ENCODE assay signal across 1 cellular context in genomic region chr13:33744589-33745369, GRCh38.
TF ChIP-seq lines count a peak whose summit lies in the region.

No MANE protein-coding gene starts in this region.

TF ChIP-seq in IMR-90, 13 proteins besides CTCF, POLR2A, EP300 and RAD21 (continued from another document):
- TF ChIP-seq ELK1 (IDR thresholded peaks at IDR 0.05; ENCODE audit: borderline replicate concordance, low read depth, low read length) = no peak
